In genomic region chr15:49674370-49674769, GRCh38 we compare ENCODE assay signal across 20 cellular contexts. TPM values are rescaled to one million over a fixed set of nuclear protein-coding genes. Genes with fewer than 3 reads are reported as not detected.
A peak's percentile ranks its signal among the peaks of the same experiment; 100 is the strongest.
DNase-seq lines count a peak whose midpoint lies in the region; TF ChIP-seq lines count a peak whose summit lies in the region.
"Had no signal": no experiment of that assay in that cellular context is flagged by ENCODE, and none has a peak within 500 bp of the region (broad histone marks: within the 10 kb centered on the region; RNA-seq: fewer than 3 reads in every experiment).

No MANE protein-coding gene starts in this region.

- no peaks in the 10 kb centered on the region for H3K36me3 Mint-ChIP-seq in mesothelial cell of epicardium

- no peaks in the 10 kb centered on the region for H3K27me3 Mint-ChIP-seq in mesothelial cell of epicardium (ENCODE audit: low read depth)

- CTCF ChIA-PET in SK-N-SH (lab: Yijun Ruan, JAX) = no interaction called here

- no peak for TF ChIP-seq RAD21 in SK-N-SH (IDR thresholded peaks at IDR 0.05; ENCODE audit: low read length)

- no peak for TF ChIP-seq EP300 in SK-N-SH (IDR thresholded peaks at IDR 0.05; ENCODE audit: borderline replicate concordance in 1 of 2, low read depth in 1 of 2, low read length in 1 of 2)

- H3K27ac Mint-ChIP-seq in mesothelial cell of epicardium = no peak overlapping the region
- H3K27ac Mint-ChIP-seq: effector memory CD8-positive, alpha-beta T cell; T-helper 17 cell had no signal

- H3K36me3 ChIP-seq in SK-N-SH (replicated peaks in 1 of 2; ENCODE audit: control insufficient read depth in 1 of 2, insufficient read depth in 2 of 2, low read length in 1 of 2) = no peaks in the 10 kb centered on the region

- H3K4me2 ChIP-seq in SK-N-SH = no peak overlapping the region

- no peak overlapping the region for H3K4me3 Mint-ChIP-seq in mesothelial cell of epicardium
- H3K4me3 Mint-ChIP-seq: effector memory CD8-positive, alpha-beta T cell; T-helper 17 cell had no signal

- H3K9me3 ChIP-seq in SK-N-SH = no peaks in the 10 kb centered on the region

- POLR2A ChIA-PET in SK-N-SH (lab: Yijun Ruan, JAX) = no interaction called here

- H3K9me2 ChIP-seq in SK-N-SH = no peaks in the 10 kb centered on the region

- DNase-seq in EH (ENCODE audit: low read depth) = peak; percentile 37
- no peak for DNase-seq in SK-N-SH
- DNase-seq in fibroblast of pulmonary artery (ENCODE audit: low read depth) = peak; percentile 31
- DNase-seq in renal cortical epithelial cell (ENCODE audit: low read depth) = peak; percentile 28
- no peak for DNase-seq in NCI-H510A treated with DMSO at 0.1 percent for 48 hours (lab: John Stamatoyannopoulos, UW)
- no peak for DNase-seq in mesothelial cell of epicardium (ENCODE audit: low spot score in 2 of 2, unreplicated experiment in 2 of 2)
- DNase-seq in hepatic stellate cell (ENCODE audit: low spot score) = no peak
- DNase-seq in cerebellar cortex (ENCODE audit: low spot score) = no peak
- DNase-seq: activated CD4-positive, alpha-beta T cell treated with anti-CD3 and anti-CD28 coated beads, Interleukin-2, amount 50 U/mL, for 4 hours; activated gamma-delta T cell; DMS79 treated with DMSO at 0.1 percent for 48 hours; effector memory CD8-positive, alpha-beta T cell; left colon; NCI-H1105; OCI-M1; SHP77 treated with DMSO at 0.1 percent for 48 hours; stimulated activated CD4-positive, alpha-beta T cell treated with anti-CD3 and anti-CD28 coated beads, Interleukin-15, amount 100 ng/mL, for 24 hours; T-helper 17 cell had no signal

- H3K4me1 ChIP-seq in SK-N-SH (ENCODE audit: control insufficient read depth in 1 of 2, insufficient read depth in 2 of 2, low read depth in 1 of 2, low read length in 1 of 2) = peaks cover 0 to 9% of the 10 kb centered on the region in 2 experiments; a peak in 1 of 4 replicates

- no peak overlapping the region for H3K4me3 ChIP-seq in SK-N-SH (ENCODE audit: low read depth in 2 of 2, low read length in 1 of 2)
- no peak overlapping the region for H3K4me3 ChIP-seq in fibroblast of pulmonary artery (replicated peaks; ENCODE audit: low read depth, low read length)

- peaks cover 3% of the 10 kb centered on the region for H3K4me1 Mint-ChIP-seq in mesothelial cell of epicardium
- H3K4me1 Mint-ChIP-seq: T-helper 17 cell had no signal

- H3K9ac ChIP-seq in SK-N-SH = no peak overlapping the region

- H2AFZ ChIP-seq in SK-N-SH (ENCODE audit: low read depth) = 0 out of 2 replicates have a peak overlapping the region, but pooled peaks have one; percentile 69

- no peaks in the 10 kb centered on the region for H4K20me1 ChIP-seq in SK-N-SH (ENCODE audit: insufficient read depth)

- WGBS in SK-N-SH (ENCODE audit: low lambda C conversion rate) = 92% methylated on average over 1 of the region's 1 CpG

- H3K27me3 ChIP-seq in SK-N-SH (ENCODE audit: insufficient read depth) = no peaks in the 10 kb centered on the region

- peak overlapping the region in 1 of 2 experiments; percentile 42; a peak in 1 of 4 replicates for H3K27ac ChIP-seq in SK-N-SH (ENCODE audit: low read depth in 2 of 2, low read length in 1 of 2)
- H3K27ac ChIP-seq: VCaP had no signal

- H3K79me2 ChIP-seq in SK-N-SH (ENCODE audit: insufficient read depth) = no peaks in the 10 kb centered on the region

- no peaks in the 10 kb centered on the region for H3F3A ChIP-seq in SK-N-SH (replicated peaks; ENCODE audit: insufficient read depth)

- TF ChIP-seq CTCF in SK-N-SH (IDR thresholded peaks at IDR 0.05) (no peak), fibroblast of pulmonary artery (IDR thresholded peaks at IDR 0.05; ENCODE audit: low read length, missing control alignments) (no peak), mesothelial cell of epicardium (IDR thresholded peaks at IDR 0.05; ENCODE audit: unreplicated experiment) (no peak)

- peaks cover 7% of the 10 kb centered on the region for H3K9me3 Mint-ChIP-seq in mesothelial cell of epicardium
- H3K9me3 Mint-ChIP-seq: effector memory CD8-positive, alpha-beta T cell had no signal

TF ChIP-seq in SK-N-SH, 30 proteins besides CTCF, POLR2A, EP300 and RAD21:
- no peak for TF ChIP-seq POLR2AphosphoS5 (IDR thresholded peaks at IDR 0.05; ENCODE audit: low read depth, low read length)
- no peak for TF ChIP-seq GATA2 (CRISPR knock-in tag; IDR thresholded peaks at IDR 0.05)
- TF ChIP-seq MAX (IDR thresholded peaks at IDR 0.05; ENCODE audit: low read depth) = no peak
- TF ChIP-seq EZH2phosphoT487 (IDR thresholded peaks at IDR 0.05; ENCODE audit: borderline replicate concordance, low read depth) = no peak
- TF ChIP-seq FOXM1 (IDR thresholded peaks at IDR 0.05; ENCODE audit: low read depth) = no peak
- no peak for TF ChIP-seq RCOR1 (IDR thresholded peaks at IDR 0.05; ENCODE audit: low read length)
- no peak for TF ChIP-seq RXRA (IDR thresholded peaks at IDR 0.05; ENCODE audit: borderline replicate concordance, low read depth)
- TF ChIP-seq JUND (IDR thresholded peaks at IDR 0.05) = no peak
- TF ChIP-seq TAF1 (IDR thresholded peaks at IDR 0.05; ENCODE audit: borderline replicate concordance, low read depth, low read length) = no peak
- TF ChIP-seq RFX5 (IDR thresholded peaks at IDR 0.05; ENCODE audit: low read length) = no peak
- TF ChIP-seq, protein P1, sequence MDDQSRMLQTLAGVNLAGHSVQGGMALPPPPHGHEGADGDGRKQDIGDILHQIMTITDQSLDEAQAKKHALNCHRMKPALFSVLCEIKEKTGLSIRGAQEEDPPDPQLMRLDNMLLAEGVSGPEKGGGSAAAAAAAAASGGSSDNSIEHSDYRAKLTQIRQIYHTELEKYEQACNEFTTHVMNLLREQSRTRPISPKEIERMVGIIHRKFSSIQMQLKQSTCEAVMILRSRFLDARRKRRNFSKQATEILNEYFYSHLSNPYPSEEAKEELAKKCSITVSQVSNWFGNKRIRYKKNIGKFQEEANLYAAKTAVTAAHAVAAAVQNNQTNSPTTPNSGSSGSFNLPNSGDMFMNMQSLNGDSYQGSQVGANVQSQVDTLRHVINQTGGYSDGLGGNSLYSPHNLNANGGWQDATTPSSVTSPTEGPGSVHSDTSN (IDR thresholded peaks at IDR 0.05) = no peak
- TF ChIP-seq MEF2A (IDR thresholded peaks at IDR 0.05; ENCODE audit: borderline replicate concordance, low read depth) = no peak
- no peak for TF ChIP-seq MXI1 (IDR thresholded peaks at IDR 0.05; ENCODE audit: low read depth, low read length)
- TF ChIP-seq, protein P2, sequence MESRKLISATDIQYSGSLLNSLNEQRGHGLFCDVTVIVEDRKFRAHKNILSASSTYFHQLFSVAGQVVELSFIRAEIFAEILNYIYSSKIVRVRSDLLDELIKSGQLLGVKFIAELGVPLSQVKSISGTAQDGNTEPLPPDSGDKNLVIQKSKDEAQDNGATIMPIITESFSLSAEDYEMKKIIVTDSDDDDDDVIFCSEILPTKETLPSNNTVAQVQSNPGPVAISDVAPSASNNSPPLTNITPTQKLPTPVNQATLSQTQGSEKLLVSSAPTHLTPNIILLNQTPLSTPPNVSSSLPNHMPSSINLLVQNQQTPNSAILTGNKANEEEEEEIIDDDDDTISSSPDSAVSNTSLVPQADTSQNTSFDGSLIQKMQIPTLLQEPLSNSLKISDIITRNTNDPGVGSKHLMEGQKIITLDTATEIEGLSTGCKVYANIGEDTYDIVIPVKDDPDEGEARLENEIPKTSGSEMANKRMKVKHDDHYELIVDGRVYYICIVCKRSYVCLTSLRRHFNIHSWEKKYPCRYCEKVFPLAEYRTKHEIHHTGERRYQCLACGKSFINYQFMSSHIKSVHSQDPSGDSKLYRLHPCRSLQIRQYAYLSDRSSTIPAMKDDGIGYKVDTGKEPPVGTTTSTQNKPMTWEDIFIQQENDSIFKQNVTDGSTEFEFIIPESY (IDR thresholded peaks at IDR 0.05; ENCODE audit: borderline replicate concordance, low read depth) = no peak

RNA-seq across cellular contexts. Expression of gene DTWD1, which starts 53.5 kb away (rescaled TPM):
- 13.9 and 15.3 TPM in 2 replicates for polyA plus RNA-seq in SK-N-SH (2012; rRNA removed)
- 20.6 and 26.3 TPM in 2 replicates for polyA plus RNA-seq in SK-N-SH (2012; cell fraction: cytosol; rRNA removed)
- 6.1 and 15.8 TPM in 2 replicates for polyA plus RNA-seq in SK-N-SH (2012; cell fraction: nucleus; rRNA removed)
- 15.3 and 18.1 TPM in 2 replicates for total RNA-seq in renal cortical epithelial cell
- total RNA-seq in mesothelial cell of epicardium = 36.6 to 41.2 TPM (median 37.8 TPM) in 3 replicates

RNA-seq across cellular contexts. Expression of gene FAM227B, which starts 53.8 kb away (rescaled TPM):
- polyA plus RNA-seq in SK-N-SH (2012; rRNA removed) = 4.4 and 5.8 TPM in 2 replicates
- 6.7 and 8.2 TPM in 2 replicates for polyA plus RNA-seq in SK-N-SH (2012; cell fraction: cytosol; rRNA removed)
- 2.4 and 4.3 TPM in 2 replicates for polyA plus RNA-seq in SK-N-SH (2012; cell fraction: nucleus; rRNA removed)
- 7.6 TPM in 2 replicates for total RNA-seq in renal cortical epithelial cell
- total RNA-seq in mesothelial cell of epicardium = 8.0 to 9.4 TPM (median 8.0 TPM) in 3 replicates
- total RNA-seq: HT-29 had no signal

Comparison
In these comparisons a context has a peak if more than half of its experiments do, and no peak if none do; other contexts are left out.
1. DNase-seq: peak in EH (single experiment), fibroblast of pulmonary artery (single experiment) and renal cortical epithelial cell (single experiment); none in SK-N-SH (single experiment), NCI-H510A treated with DMSO at 0.1 percent for 48 hours (single experiment), mesothelial cell of epicardium (0 of 2), hepatic stellate cell (single experiment) and cerebellar cortex (single experiment).